Comparison of ENCODE assay signal across 18 cellular contexts in the genomic region with DNA sequence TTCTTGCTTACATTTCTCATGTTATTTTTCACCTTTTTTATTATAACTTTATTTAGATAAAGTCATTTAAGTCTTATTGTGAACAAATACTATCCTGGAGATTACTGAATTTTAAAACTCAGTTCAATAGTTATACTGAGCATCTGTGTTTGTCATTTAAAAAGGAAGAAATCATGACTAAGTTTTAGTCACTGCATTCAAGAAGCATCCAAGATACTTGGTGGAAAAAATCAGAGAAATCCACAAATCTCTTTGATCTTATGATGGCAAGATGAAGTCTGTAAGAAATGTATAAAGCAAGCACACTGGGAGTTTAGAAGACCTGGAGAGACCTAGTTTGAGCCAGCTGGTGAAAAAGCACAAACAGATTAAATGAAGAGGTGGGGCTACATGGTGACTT.
DNase-seq lines count a peak whose midpoint lies in the region; FAIRE-seq and TF ChIP-seq lines count a peak whose summit lies in the region.
"Had no signal": no experiment of that assay in that cellular context is flagged by ENCODE, and none has a peak within 500 bp of the region (broad histone marks: within the 10 kb centered on the region; RNA-seq: fewer than 3 reads in every experiment).

No MANE protein-coding gene starts in this region.

- no peaks in the 10 kb centered on the region for H3K27me3 ChIP-seq in Karpas-422 (ENCODE audit: low read length)
- no peaks in the 10 kb centered on the region for H3K27me3 ChIP-seq in CD4-positive, alpha-beta memory T cell (ENCODE audit: insufficient read depth, low read length)
- H3K27me3 ChIP-seq: SJSA1 had no signal

- H3K27ac Mint-ChIP-seq in CD4-positive, alpha-beta memory T cell, result no peak overlapping the region
- H3K27ac Mint-ChIP-seq: CD14-positive monocyte had no signal

- H2AFZ ChIP-seq in Karpas-422 (ENCODE audit: low read length), result no peak overlapping the region
- H2AFZ ChIP-seq: PC-9 had no signal

- H3K36me3 Mint-ChIP-seq in CD4-positive, alpha-beta memory T cell, result no peaks in the 10 kb centered on the region
- H3K36me3 Mint-ChIP-seq: CD14-positive monocyte had no signal

- no peak overlapping the region for H3K4me2 ChIP-seq in Karpas-422 (ENCODE audit: low read depth, low read length, poor library complexity, severe bottlenecking)
- H3K4me2 ChIP-seq: PC-9 had no signal

- H3K4me3 ChIP-seq in fibroblast of the aortic adventitia (ENCODE audit: low read depth, low read length), result no peak overlapping the region
- no peak overlapping the region for H3K4me3 ChIP-seq in Karpas-422 (ENCODE audit: low read length)
- H3K4me3 ChIP-seq in CD4-positive, alpha-beta memory T cell (ENCODE audit: low read length in 2 of 2), result no peak overlapping the region
- H3K4me3 ChIP-seq: PC-9, SJSA1 had no signal

- H3K9me3 Mint-ChIP-seq in CD4-positive, alpha-beta memory T cell, result peaks cover 0 to 27% (median 10%) of the 10 kb centered on the region in 8 donors

- no peak overlapping the region for H3K9ac ChIP-seq in Karpas-422 (ENCODE audit: low read length)

- H4K20me1 ChIP-seq in Karpas-422 (ENCODE audit: insufficient read depth, low read depth, low read length), result no peaks in the 10 kb centered on the region

- CTCF ChIA-PET in CD4-positive, alpha-beta memory T cell (lab: Charles Lee; ENCODE audit: partially characterized antibody), result no interaction called here

- TF ChIP-seq CTCF in fibroblast of the aortic adventitia (IDR thresholded peaks at IDR 0.05; ENCODE audit: insufficient read depth, low read length), result no peak

- no peaks in the 10 kb centered on the region for H3K9me3 ChIP-seq in Karpas-422 (ENCODE audit: low read length)
- no peaks in the 10 kb centered on the region for H3K9me3 ChIP-seq in CD4-positive, alpha-beta memory T cell (ENCODE audit: control insufficient read depth in 1 of 2, low read length in 2 of 2)
- H3K9me3 ChIP-seq: SJSA1 had no signal

- H3K4me1 ChIP-seq in Karpas-422 (ENCODE audit: low read length), result no peaks in the 10 kb centered on the region
- H3K4me1 ChIP-seq in CD4-positive, alpha-beta memory T cell (ENCODE audit: insufficient read depth, low read length), result no peaks in the 10 kb centered on the region

- H3K4me3 Mint-ChIP-seq in CD4-positive, alpha-beta memory T cell, result no peak overlapping the region
- H3K4me3 Mint-ChIP-seq: CD14-positive monocyte had no signal

- H3K79me2 ChIP-seq in Karpas-422 (ENCODE audit: low read length), result no peaks in the 10 kb centered on the region

- no peaks in the 10 kb centered on the region for H3K9me2 ChIP-seq in Karpas-422 (replicated peaks; ENCODE audit: insufficient read depth, low read length)

- DNase-seq in GM03348 (ENCODE audit: low spot score), result peak; percentile 9
- DNase-seq in RCC 7860 (ENCODE audit: low spot score), result no peak
- peak; percentile 19 for DNase-seq in fibroblast of the aortic adventitia (ENCODE audit: low read depth)
- DNase-seq in Karpas-422, result no peak
- no peak for DNase-seq in CD4-positive, alpha-beta memory T cell
- DNase-seq in NCI-H526 (lab: John Stamatoyannopoulos, UW), result no peak
- no peak for DNase-seq in activated CD4-positive, alpha-beta T cell treated with anti-CD3 and anti-CD28 coated beads for 1 hour
- DNase-seq: DMS 273 treated with DMSO at 0.1 percent for 48 hours, DND-41, GDM1, GOT3, MV-4-11, NCI-H1694 treated with DMSO at 0.1 percent for 48 hours, NCI-H510A, NCI-H774, PC-9 had no signal

- no peaks in the 10 kb centered on the region for H3K4me1 Mint-ChIP-seq in CD4-positive, alpha-beta memory T cell
- H3K4me1 Mint-ChIP-seq: CD14-positive monocyte had no signal

- H3K36me3 ChIP-seq in Karpas-422 (ENCODE audit: insufficient read depth, low read length), result no peaks in the 10 kb centered on the region
- no peaks in the 10 kb centered on the region for H3K36me3 ChIP-seq in CD4-positive, alpha-beta memory T cell (ENCODE audit: insufficient read depth, low read length)
- H3K36me3 ChIP-seq: SJSA1 had no signal

- POLR2A ChIA-PET in CD4-positive, alpha-beta memory T cell (lab: Charles Lee; ENCODE audit: partially characterized antibody), result no interaction called here

- no peaks in the 10 kb centered on the region for H3K27me3 Mint-ChIP-seq in CD4-positive, alpha-beta memory T cell

- peak; percentile 7 for FAIRE-seq in RCC 7860 (lab: Jason Lieb, UNC)

- intact Hi-C loops in CD4-positive, alpha-beta memory T cell (cut with micrococcal nuclease), result no loop called here

- no peak overlapping the region for H3K27ac ChIP-seq in Karpas-422 (ENCODE audit: low read length)
- no peak overlapping the region for H3K27ac ChIP-seq in CD4-positive, alpha-beta memory T cell (ENCODE audit: low read depth, low read length)
- H3K27ac ChIP-seq: PC-9, SJSA1 had no signal

Comparison
In these comparisons a context has a peak if more than half of its experiments do, and no peak if none do; other contexts are left out.
1. DNase-seq: peak in GM03348 (single experiment) and fibroblast of the aortic adventitia (single experiment); none in RCC 7860 (single experiment), Karpas-422 (single experiment), CD4-positive, alpha-beta memory T cell (0 of 5), NCI-H526 (0 of 2) and activated CD4-positive, alpha-beta T cell treated with anti-CD3 and anti-CD28 coated beads for 1 hour (single experiment).